ENCODE assay signal across 23 cellular contexts in the genomic region with DNA sequence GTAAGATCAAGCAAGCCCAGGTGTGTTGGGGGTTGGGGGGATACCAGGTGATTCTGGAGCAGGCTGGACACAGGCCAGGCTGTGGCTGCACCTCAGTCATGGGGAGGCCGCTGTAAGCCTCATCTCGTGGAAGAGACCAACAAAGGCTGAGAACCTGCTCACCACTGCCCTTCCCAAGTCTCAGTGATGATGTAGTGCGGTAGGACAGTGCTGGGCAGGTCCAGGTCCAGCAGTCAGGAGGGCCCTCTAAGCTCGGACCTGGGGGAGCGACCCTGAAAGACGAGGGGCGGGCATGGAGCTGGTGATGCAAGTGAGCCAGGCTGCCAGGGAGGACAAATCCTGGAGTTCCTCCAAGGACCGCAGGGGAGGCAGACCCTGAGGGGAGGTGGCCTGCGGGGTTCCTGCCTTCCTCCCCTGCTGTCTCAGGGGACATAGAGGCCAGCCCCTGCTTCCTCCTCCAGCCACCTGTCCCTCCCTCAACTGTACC. TPM values are rescaled to one million over a fixed set of nuclear protein-coding genes. Genes with fewer than 3 reads are reported as not detected.
DNase-seq lines count a peak whose midpoint lies in the region; ATAC-seq and TF ChIP-seq lines count a peak whose summit lies in the region.
"Had no signal": no experiment of that assay in that cellular context is flagged by ENCODE, and none has a peak within 500 bp of the region (broad histone marks: within the 10 kb centered on the region; RNA-seq: fewer than 3 reads in every experiment).

No MANE protein-coding gene starts in this region.

- DNase-seq in left ventricle myocardium superior, result peak; percentile 28
- DNase-seq in cardiac septum (ENCODE audit: low spot score), result no peak
- no peak for DNase-seq in ascending aorta (ENCODE audit: low spot score in 2 of 2)
- no peak for DNase-seq in neural crest cell (ENCODE audit: low read depth, low spot score)
- DNase-seq in activated CD4-positive, alpha-beta T cell treated with anti-CD3 and anti-CD28 coated beads for 48 hours, result no peak
- DNase-seq in NCI-H2227 treated with DMSO at 0.1 percent for 48 hours (lab: John Stamatoyannopoulos, UW), result no peak
- no peak for DNase-seq in kidney tubule cell (ENCODE audit: low spot score)
- DNase-seq: activated CD8-positive, alpha-beta memory T cell treated with anti-CD3 and anti-CD28 coated beads, Interleukin-2, amount 50 U/mL, for 4 hours; activated gamma-delta T cell; DND-41; erythroblast; GOT3; hippocampal formation; NCI-H1694; NCI-H774; SJCRH30; stimulated activated CD4-positive, alpha-beta T cell treated with anti-CD3 and anti-CD28 coated beads, Interleukin-4, amount 100 ng/mL, for 24 hours had no signal

- H3K9me3 Mint-ChIP-seq in neural crest cell, result peaks cover 8% of the 10 kb centered on the region

- no peak overlapping the region for H3K27ac Mint-ChIP-seq in neural crest cell (ENCODE audit: unreplicated experiment)

- H3K4me1 ChIP-seq in ascending aorta, result peaks cover 3 to 19% of the 10 kb centered on the region in 2 donors
- H3K4me1 ChIP-seq: SJCRH30 had no signal

- H3K4me1 Mint-ChIP-seq in neural crest cell, result peaks cover 12% of the 10 kb centered on the region

- peak overlapping the region; percentile 59 for H3K4me3 Mint-ChIP-seq in neural crest cell

- H3K27me3 Mint-ChIP-seq in neural crest cell (ENCODE audit: low read depth), result no peaks in the 10 kb centered on the region
- H3K27me3 Mint-ChIP-seq: central memory CD8-positive, alpha-beta T cell had no signal

- H3K4me3 ChIP-seq in ascending aorta, result no peak overlapping the region
- H3K4me3 ChIP-seq: dorsolateral prefrontal cortex, prostate gland, SJCRH30 had no signal

- no peaks in the 10 kb centered on the region for H3K36me3 ChIP-seq in ascending aorta
- H3K36me3 ChIP-seq: prostate gland, SJCRH30 had no signal

- peaks cover 7% of the 10 kb centered on the region for H3K36me3 Mint-ChIP-seq in neural crest cell (ENCODE audit: low read depth)

- intact Hi-C loops in left ventricle myocardium superior (cut with micrococcal nuclease) (no loop called here), cardiac septum (cut with DNase I) (no loop called here), ascending aorta (cut with DNase I) (no loop called here)

- TF ChIP-seq CTCF in ascending aorta (IDR thresholded peaks at IDR 0.05) (no peak), neural crest cell (conservative IDR thresholded peaks at IDR 0.05) (no peak)

- peak overlapping the region; percentile 22 to 40 for H3K27ac ChIP-seq in ascending aorta
- H3K27ac ChIP-seq: foreskin keratinocyte, prostate gland, SJCRH30 had no signal

- no peaks in the 10 kb centered on the region for H3K27me3 ChIP-seq in ascending aorta
- H3K27me3 ChIP-seq: dorsolateral prefrontal cortex, foreskin keratinocyte had no signal

- ATAC-seq in left ventricle myocardium superior, result no peak
- no peak for ATAC-seq in GM21367 (IDR thresholded peaks at IDR 0.05; ENCODE audit: unreplicated experiment)
- ATAC-seq: foreskin keratinocyte, PC-3 had no signal

- H3K9me3 ChIP-seq in ascending aorta, result no peaks in the 10 kb centered on the region
- H3K9me3 ChIP-seq: prostate gland, SJCRH30 had no signal

RNA-seq across cellular contexts. Expression of a gene that starts 3.3 kb away (rescaled TPM):
- total RNA-seq in left ventricle myocardium superior, result 19.9 TPM
- 14.3 TPM for total RNA-seq in cardiac septum
- total RNA-seq in ascending aorta, result 24.4 TPM
- 14.2 and 15.3 TPM in 2 replicates for total RNA-seq in neural crest cell
